1 cellular context compared by ENCODE assay signal in the genomic region with DNA sequence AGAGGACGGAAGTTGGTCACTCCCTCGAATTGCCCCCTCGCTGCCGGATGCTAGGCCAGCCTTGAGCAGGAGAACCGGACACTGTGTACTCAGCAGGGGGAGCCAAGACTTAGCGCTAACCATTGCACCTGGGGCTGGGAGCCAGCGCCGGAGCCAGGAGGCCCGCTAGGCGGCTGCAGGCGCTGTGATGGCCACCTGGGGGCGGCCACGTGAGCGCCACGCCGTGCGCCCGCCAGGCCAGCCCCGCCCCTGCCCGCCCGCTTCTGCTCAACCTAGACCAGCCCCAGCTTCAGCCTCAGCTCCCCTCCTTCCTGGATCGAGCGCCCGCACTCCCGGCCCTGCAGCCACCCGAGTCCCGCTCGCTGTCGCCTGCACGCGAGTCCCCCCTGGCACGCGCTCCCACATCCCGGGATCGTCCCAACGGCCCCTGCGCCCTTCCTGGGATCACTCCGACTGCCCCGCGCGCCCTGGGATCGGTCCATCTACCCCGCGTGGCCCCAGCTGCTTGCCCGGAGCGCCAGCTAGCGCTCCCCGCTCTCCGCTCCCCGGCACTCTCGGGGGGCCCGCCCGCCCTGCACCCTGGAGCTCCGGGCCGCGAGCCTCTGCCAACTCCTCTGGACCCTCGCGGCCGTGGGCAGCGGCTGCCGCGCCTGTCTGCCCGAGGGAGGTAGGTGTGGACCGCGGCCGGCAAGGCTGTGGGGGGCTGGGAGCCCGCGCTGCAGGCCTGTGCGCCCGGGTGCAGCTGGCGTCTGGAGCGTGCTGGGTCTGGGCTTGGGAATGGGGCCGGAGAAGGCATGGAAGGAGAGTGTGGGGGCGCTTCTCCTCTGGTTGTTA.
TF ChIP-seq lines count a peak whose summit lies in the region.

EEF2K (plus strand) TSS at position 266 of the 834 bp plus-strand sequence. CDS start 19,452 bp downstream, outside the sequence.

TF ChIP-seq in K562, 482 proteins besides CTCF, POLR2A, EP300 and RAD21 (continued from another document and continues in another):
- TF ChIP-seq, protein P1, sequence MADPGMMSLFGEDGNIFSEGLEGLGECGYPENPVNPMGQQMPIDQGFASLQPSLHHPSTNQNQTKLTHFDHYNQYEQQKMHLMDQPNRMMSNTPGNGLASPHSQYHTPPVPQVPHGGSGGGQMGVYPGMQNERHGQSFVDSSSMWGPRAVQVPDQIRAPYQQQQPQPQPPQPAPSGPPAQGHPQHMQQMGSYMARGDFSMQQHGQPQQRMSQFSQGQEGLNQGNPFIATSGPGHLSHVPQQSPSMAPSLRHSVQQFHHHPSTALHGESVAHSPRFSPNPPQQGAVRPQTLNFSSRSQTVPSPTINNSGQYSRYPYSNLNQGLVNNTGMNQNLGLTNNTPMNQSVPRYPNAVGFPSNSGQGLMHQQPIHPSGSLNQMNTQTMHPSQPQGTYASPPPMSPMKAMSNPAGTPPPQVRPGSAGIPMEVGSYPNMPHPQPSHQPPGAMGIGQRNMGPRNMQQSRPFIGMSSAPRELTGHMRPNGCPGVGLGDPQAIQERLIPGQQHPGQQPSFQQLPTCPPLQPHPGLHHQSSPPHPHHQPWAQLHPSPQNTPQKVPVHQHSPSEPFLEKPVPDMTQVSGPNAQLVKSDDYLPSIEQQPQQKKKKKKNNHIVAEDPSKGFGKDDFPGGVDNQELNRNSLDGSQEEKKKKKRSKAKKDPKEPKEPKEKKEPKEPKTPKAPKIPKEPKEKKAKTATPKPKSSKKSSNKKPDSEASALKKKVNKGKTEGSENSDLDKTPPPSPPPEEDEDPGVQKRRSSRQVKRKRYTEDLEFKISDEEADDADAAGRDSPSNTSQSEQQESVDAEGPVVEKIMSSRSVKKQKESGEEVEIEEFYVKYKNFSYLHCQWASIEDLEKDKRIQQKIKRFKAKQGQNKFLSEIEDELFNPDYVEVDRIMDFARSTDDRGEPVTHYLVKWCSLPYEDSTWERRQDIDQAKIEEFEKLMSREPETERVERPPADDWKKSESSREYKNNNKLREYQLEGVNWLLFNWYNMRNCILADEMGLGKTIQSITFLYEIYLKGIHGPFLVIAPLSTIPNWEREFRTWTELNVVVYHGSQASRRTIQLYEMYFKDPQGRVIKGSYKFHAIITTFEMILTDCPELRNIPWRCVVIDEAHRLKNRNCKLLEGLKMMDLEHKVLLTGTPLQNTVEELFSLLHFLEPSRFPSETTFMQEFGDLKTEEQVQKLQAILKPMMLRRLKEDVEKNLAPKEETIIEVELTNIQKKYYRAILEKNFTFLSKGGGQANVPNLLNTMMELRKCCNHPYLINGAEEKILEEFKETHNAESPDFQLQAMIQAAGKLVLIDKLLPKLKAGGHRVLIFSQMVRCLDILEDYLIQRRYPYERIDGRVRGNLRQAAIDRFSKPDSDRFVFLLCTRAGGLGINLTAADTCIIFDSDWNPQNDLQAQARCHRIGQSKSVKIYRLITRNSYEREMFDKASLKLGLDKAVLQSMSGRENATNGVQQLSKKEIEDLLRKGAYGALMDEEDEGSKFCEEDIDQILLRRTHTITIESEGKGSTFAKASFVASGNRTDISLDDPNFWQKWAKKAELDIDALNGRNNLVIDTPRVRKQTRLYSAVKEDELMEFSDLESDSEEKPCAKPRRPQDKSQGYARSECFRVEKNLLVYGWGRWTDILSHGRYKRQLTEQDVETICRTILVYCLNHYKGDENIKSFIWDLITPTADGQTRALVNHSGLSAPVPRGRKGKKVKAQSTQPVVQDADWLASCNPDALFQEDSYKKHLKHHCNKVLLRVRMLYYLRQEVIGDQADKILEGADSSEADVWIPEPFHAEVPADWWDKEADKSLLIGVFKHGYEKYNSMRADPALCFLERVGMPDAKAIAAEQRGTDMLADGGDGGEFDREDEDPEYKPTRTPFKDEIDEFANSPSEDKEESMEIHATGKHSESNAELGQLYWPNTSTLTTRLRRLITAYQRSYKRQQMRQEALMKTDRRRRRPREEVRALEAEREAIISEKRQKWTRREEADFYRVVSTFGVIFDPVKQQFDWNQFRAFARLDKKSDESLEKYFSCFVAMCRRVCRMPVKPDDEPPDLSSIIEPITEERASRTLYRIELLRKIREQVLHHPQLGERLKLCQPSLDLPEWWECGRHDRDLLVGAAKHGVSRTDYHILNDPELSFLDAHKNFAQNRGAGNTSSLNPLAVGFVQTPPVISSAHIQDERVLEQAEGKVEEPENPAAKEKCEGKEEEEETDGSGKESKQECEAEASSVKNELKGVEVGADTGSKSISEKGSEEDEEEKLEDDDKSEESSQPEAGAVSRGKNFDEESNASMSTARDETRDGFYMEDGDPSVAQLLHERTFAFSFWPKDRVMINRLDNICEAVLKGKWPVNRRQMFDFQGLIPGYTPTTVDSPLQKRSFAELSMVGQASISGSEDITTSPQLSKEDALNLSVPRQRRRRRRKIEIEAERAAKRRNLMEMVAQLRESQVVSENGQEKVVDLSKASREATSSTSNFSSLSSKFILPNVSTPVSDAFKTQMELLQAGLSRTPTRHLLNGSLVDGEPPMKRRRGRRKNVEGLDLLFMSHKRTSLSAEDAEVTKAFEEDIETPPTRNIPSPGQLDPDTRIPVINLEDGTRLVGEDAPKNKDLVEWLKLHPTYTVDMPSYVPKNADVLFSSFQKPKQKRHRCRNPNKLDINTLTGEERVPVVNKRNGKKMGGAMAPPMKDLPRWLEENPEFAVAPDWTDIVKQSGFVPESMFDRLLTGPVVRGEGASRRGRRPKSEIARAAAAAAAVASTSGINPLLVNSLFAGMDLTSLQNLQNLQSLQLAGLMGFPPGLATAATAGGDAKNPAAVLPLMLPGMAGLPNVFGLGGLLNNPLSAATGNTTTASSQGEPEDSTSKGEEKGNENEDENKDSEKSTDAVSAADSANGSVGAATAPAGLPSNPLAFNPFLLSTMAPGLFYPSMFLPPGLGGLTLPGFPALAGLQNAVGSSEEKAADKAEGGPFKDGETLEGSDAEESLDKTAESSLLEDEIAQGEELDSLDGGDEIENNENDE (IDR thresholded peaks at IDR 0.05; ENCODE audit: low read depth, low read length), result no peak
- TF ChIP-seq MED1 (CRISPR knock-in tag; IDR thresholded peaks at IDR 0.05; ENCODE audit: borderline replicate concordance) (no peak), UBTF (IDR thresholded peaks at IDR 0.05; ENCODE audit: borderline replicate concordance in 1 of 2, low read depth in 2 of 2, low read length in 2 of 2) (peak in 1 of 2 experiments; percentile 97; a peak in 2 of 4 replicates), POLR3A (IDR thresholded peaks at IDR 0.05; ENCODE audit: borderline replicate concordance, extremely low read depth, insufficient read depth, insufficient read length) (peak; percentile 37), NFIC (IDR thresholded peaks at IDR 0.05) (peak; percentile 84), ZNF124 (CRISPR knock-in tag; IDR thresholded peaks at IDR 0.05) (no peak), ZNF280A (IDR thresholded peaks at IDR 0.05; ENCODE audit: low read depth, partially characterized antibody) (no peak), ETV5 (CRISPR knock-in tag; IDR thresholded peaks at IDR 0.05; ENCODE audit: low read depth) (peak; percentile 98), PHF20 (IDR thresholded peaks at IDR 0.05; ENCODE audit: partially characterized antibody) (no peak), MEF2A (IDR thresholded peaks at IDR 0.05; ENCODE audit: control insufficient read depth, low read depth, low read length) (no peak), NR2C1 (IDR thresholded peaks at IDR 0.05) (no peak), NR2C1 (tag; IDR thresholded peaks at IDR 0.05) (peak; percentile 61), HDAC3 (IDR thresholded peaks at IDR 0.05; ENCODE audit: borderline replicate concordance, partially characterized antibody) (no peak), CREB1 (IDR thresholded peaks at IDR 0.05) (peak; percentile 61), CREB1 (CRISPR knock-in tag; IDR thresholded peaks at IDR 0.05) (peak; percentile 79), SMARCB1 (IDR thresholded peaks at IDR 0.05; ENCODE audit: insufficient read length, low read depth) (no peak), TSC22D4 (tag; IDR thresholded peaks at IDR 0.05) (no peak), TCF3 (CRISPR knock-in tag; IDR thresholded peaks at IDR 0.05) (peak; percentile 60), CBFB (CRISPR knock-in tag; IDR thresholded peaks at IDR 0.05) (no peak), RBFOX2 (IDR thresholded peaks at IDR 0.05; ENCODE audit: low read depth, low read length) (peak; percentile 77), TEAD4 (IDR thresholded peaks at IDR 0.05; ENCODE audit: low read length) (peak; percentile 71), TEAD4 (CRISPR knock-in tag; IDR thresholded peaks at IDR 0.05; ENCODE audit: borderline replicate concordance) (no peak), NFE2 (IDR thresholded peaks at IDR 0.05; ENCODE audit: low read depth) (no peak), ZNF507 (tag; conservative IDR thresholded peaks at IDR 0.05) (no peak), BRCA1 (IDR thresholded peaks at IDR 0.05) (no peak), BRCA1 (CRISPR knock-in tag; IDR thresholded peaks at IDR 0.05) (no peak), STAT5A (IDR thresholded peaks at IDR 0.05; ENCODE audit: borderline replicate concordance, low read length) (peak; percentile 49; the same call in 1 of the 2 replicates)
- TF ChIP-seq, protein P2, sequence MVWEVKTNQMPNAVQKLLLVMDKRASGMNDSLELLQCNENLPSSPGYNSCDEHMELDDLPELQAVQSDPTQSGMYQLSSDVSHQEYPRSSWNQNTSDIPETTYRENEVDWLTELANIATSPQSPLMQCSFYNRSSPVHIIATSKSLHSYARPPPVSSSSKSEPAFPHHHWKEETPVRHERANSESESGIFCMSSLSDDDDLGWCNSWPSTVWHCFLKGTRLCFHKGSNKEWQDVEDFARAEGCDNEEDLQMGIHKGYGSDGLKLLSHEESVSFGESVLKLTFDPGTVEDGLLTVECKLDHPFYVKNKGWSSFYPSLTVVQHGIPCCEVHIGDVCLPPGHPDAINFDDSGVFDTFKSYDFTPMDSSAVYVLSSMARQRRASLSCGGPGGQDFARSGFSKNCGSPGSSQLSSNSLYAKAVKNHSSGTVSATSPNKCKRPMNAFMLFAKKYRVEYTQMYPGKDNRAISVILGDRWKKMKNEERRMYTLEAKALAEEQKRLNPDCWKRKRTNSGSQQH (CRISPR knock-in tag; IDR thresholded peaks at IDR 0.05), result peak; percentile 17; the same call in 1 of the 2 replicates
- TF ChIP-seq, protein P3, sequence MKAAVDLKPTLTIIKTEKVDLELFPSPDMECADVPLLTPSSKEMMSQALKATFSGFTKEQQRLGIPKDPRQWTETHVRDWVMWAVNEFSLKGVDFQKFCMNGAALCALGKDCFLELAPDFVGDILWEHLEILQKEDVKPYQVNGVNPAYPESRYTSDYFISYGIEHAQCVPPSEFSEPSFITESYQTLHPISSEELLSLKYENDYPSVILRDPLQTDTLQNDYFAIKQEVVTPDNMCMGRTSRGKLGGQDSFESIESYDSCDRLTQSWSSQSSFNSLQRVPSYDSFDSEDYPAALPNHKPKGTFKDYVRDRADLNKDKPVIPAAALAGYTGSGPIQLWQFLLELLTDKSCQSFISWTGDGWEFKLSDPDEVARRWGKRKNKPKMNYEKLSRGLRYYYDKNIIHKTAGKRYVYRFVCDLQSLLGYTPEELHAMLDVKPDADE (conservative IDR thresholded peaks at IDR 0.05; ENCODE audit: control insufficient read depth, low read depth, low read length), result peak; percentile 96
- TF ChIP-seq, protein P4, sequence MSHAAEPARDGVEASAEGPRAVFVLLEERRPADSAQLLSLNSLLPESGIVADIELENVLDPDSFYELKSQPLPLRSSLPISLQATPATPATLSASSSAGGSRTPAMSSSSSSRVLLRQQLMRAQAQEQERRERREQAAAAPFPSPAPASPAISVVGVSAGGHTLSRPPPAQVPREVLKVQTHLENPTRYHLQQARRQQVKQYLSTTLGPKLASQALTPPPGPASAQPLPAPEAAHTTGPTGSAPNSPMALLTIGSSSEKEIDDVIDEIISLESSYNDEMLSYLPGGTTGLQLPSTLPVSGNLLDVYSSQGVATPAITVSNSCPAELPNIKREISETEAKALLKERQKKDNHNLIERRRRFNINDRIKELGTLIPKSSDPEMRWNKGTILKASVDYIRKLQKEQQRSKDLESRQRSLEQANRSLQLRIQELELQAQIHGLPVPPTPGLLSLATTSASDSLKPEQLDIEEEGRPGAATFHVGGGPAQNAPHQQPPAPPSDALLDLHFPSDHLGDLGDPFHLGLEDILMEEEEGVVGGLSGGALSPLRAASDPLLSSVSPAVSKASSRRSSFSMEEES (CRISPR knock-in tag; IDR thresholded peaks at IDR 0.05), result no peak
- TF ChIP-seq, protein P5, sequence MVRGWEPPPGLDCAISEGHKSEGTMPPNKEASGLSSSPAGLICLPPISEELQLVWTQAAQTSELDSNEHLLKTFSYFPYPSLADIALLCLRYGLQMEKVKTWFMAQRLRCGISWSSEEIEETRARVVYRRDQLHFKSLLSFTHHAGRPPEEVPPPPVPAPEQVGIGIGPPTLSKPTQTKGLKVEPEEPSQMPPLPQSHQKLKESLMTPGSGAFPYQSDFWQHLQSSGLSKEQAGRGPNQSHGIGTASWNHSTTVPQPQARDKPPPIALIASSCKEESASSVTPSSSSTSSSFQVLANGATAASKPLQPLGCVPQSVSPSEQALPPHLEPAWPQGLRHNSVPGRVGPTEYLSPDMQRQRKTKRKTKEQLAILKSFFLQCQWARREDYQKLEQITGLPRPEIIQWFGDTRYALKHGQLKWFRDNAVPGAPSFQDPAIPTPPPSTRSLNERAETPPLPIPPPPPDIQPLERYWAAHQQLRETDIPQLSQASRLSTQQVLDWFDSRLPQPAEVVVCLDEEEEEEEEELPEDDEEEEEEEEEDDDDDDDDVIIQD (CRISPR knock-in tag; IDR thresholded peaks at IDR 0.05), result no peak
- TF ChIP-seq, protein P6, sequence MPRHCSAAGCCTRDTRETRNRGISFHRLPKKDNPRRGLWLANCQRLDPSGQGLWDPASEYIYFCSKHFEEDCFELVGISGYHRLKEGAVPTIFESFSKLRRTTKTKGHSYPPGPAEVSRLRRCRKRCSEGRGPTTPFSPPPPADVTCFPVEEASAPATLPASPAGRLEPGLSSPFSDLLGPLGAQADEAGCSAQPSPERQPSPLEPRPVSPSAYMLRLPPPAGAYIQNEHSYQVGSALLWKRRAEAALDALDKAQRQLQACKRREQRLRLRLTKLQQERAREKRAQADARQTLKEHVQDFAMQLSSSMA (CRISPR knock-in tag; IDR thresholded peaks at IDR 0.05), result no peak
